In genomic region chr13:37484056-37484455, GRCh38 we compare ENCODE assay signal across 23 cellular contexts.
"Had no signal": no experiment of that assay in that cellular context is flagged by ENCODE, and none has a peak within 500 bp of the region (broad histone marks: within the 10 kb centered on the region; RNA-seq: fewer than 3 reads in every experiment).

No MANE protein-coding gene starts in this region.

- DNase-seq: activated CD4-positive, CD25-positive, alpha-beta regulatory T cell treated with anti-CD3 and anti-CD28 coated beads, Interleukin-2, amount 50 U/mL, for 72 hours; activated T-cell treated with anti-CD3 and anti-CD28 coated beads, Interleukin-2, amount 50 U/mL, for 1 hour; amniotic stem cell; cerebellar nuclear complex; cortex of kidney; endodermal cell; hippocampal formation; left ventricle myocardium inferior; midbrain; natural killer cell; pancreas; right lobe of liver; small intestine; stimulated activated CD4-positive, alpha-beta T cell treated with anti-CD3 and anti-CD28 coated beads, Interleukin-15, amount 100 ng/mL, for 24 hours; T-helper 1 cell; transverse colon; WERI-Rb-1 had no signal

- H3K27me3 ChIP-seq: pancreas, right lobe of liver, transverse colon, vagina had no signal

- H3K9me3 ChIP-seq: left ventricle myocardium inferior, pancreas, right lobe of liver, transverse colon, vagina had no signal

- H3K4me1 ChIP-seq: left ventricle myocardium inferior, pancreas, right lobe of liver had no signal

- H3K27me3 Mint-ChIP-seq: activated naive CD8-positive, alpha-beta T cell; stimulated activated memory B cell treated with anti-CD40 and anti-IgM and Interleukin-4, amounts not matched to agents 10 μg/mL and 1 μg/mL and 100 μg/mL, for 72 hours had no signal

- H3K36me3 Mint-ChIP-seq: activated naive CD8-positive, alpha-beta T cell; stimulated activated memory B cell treated with anti-CD40 and anti-IgM and Interleukin-4, amounts not matched to agents 10 μg/mL and 1 μg/mL and 100 μg/mL, for 72 hours had no signal

- FAIRE-seq: frontal cortex, pancreas, small intestine, TTC549 had no signal

- H3K4me1 Mint-ChIP-seq: natural killer cell; stimulated activated memory B cell treated with anti-CD40 and anti-IgM and Interleukin-4, amounts not matched to agents 10 μg/mL and 1 μg/mL and 100 μg/mL, for 72 hours had no signal

- H3K27ac Mint-ChIP-seq: activated naive CD8-positive, alpha-beta T cell; endodermal cell; natural killer cell; stimulated activated memory B cell treated with anti-CD40 and anti-IgM and Interleukin-4, amounts not matched to agents 10 μg/mL and 1 μg/mL and 100 μg/mL, for 72 hours had no signal

- H3K27ac ChIP-seq: epithelial cell of prostate, left ventricle myocardium inferior, pancreas, right lobe of liver, transverse colon, vagina, WERI-Rb-1 had no signal

- H3K4me3 Mint-ChIP-seq: activated naive CD8-positive, alpha-beta T cell; endodermal cell; natural killer cell; stimulated activated memory B cell treated with anti-CD40 and anti-IgM and Interleukin-4, amounts not matched to agents 10 μg/mL and 1 μg/mL and 100 μg/mL, for 72 hours had no signal

- H3K9me3 Mint-ChIP-seq: endodermal cell; stimulated activated memory B cell treated with anti-CD40 and anti-IgM and Interleukin-4, amounts not matched to agents 10 μg/mL and 1 μg/mL and 100 μg/mL, for 72 hours had no signal

- H3K36me3 ChIP-seq: left ventricle myocardium inferior, pancreas, right lobe of liver, transverse colon, vagina, WERI-Rb-1 had no signal

- H3K4me3 ChIP-seq: left ventricle myocardium inferior, pancreas, right lobe of liver, transverse colon, vagina had no signal

- ATAC-seq: natural killer cell; pancreas; right lobe of liver; stimulated activated memory B cell treated with anti-CD40 and anti-IgM and Interleukin-4, amounts not matched to agents 10 μg/mL and 1 μg/mL and 100 μg/mL, for 72 hours had no signal
